In the genomic region with DNA sequence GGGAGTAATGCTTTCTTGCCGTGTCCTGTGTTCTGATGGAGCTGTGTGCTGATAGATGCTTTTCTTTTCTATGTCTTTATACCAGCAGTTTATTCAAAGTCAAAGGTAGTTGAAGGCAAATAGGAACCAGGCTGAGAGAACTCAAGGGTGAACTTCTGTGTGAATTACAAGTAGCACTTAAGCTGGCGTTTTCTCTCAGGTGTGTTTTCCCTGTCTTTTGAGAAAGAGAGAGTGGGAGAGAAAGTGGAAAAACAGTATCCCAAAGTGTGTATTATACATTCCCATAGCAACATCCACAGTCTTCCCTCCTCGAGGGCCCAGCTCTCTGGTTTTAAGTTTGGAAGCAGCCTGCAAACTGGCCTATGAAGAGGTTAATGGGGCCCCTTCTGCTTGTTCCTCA, we compare ENCODE assay signal across 8 cellular contexts. TPM values are rescaled to one million over a fixed set of nuclear protein-coding genes. Genes with fewer than 3 reads are reported as not detected.
A peak's percentile ranks its signal among the peaks of the same experiment; 100 is the strongest.
DNase-seq lines count a peak whose midpoint lies in the region; ATAC-seq, FAIRE-seq and TF ChIP-seq lines count a peak whose summit lies in the region.

No MANE protein-coding gene starts in this region.

- no peak overlapping the region for H3K27ac ChIP-seq in kidney (ENCODE audit: low read depth in 2 of 2, low read length in 2 of 2)
- H3K27ac ChIP-seq in thoracic aorta = no peak overlapping the region

- peak overlapping the region in 1 of 2 donors; percentile 89 for H3K9ac ChIP-seq in kidney (ENCODE audit: low read length in 2 of 2)

- no peaks in the 10 kb centered on the region for H3K36me3 ChIP-seq in kidney (ENCODE audit: control insufficient read depth in 1 of 2, insufficient read depth in 2 of 2, low read length in 2 of 2)
- no peaks in the 10 kb centered on the region for H3K36me3 ChIP-seq in thoracic aorta

- ATAC-seq in activated T-cell treated with anti-CD3 and anti-CD28 coated beads, Interleukin-2, amount 50 U/mL, for 72 hours (replicated peaks in 1 of 2) = no peak
- no peak for ATAC-seq in activated T-helper 17 cell treated with anti-CD3 and anti-CD28 coated beads, Interleukin-2, amount 50 U/mL, for 72 hours (replicated peaks)
- ATAC-seq in thoracic aorta (ENCODE audit: insufficient number of reproducible peaks, low FRiP score, low read depth) (no peak), GM18873 (IDR thresholded peaks at IDR 0.05; ENCODE audit: low FRiP score, unreplicated experiment) (no peak)

- H3K27ac Mint-ChIP-seq in activated T-cell treated with anti-CD3 and anti-CD28 coated beads, Interleukin-2, amount 50 U/mL, for 72 hours = peak overlapping the region; percentile 99
- H3K27ac Mint-ChIP-seq in activated T-helper 17 cell treated with anti-CD3 and anti-CD28 coated beads, Interleukin-2, amount 50 U/mL, for 72 hours = peak overlapping the region; percentile 92

- H3K27me3 Mint-ChIP-seq in activated T-cell treated with anti-CD3 and anti-CD28 coated beads, Interleukin-2, amount 50 U/mL, for 72 hours (ENCODE audit: low read depth) = no peaks in the 10 kb centered on the region
- no peaks in the 10 kb centered on the region for H3K27me3 Mint-ChIP-seq in activated T-helper 17 cell treated with anti-CD3 and anti-CD28 coated beads, Interleukin-2, amount 50 U/mL, for 72 hours

- FAIRE-seq in kidney (lab: Jason Lieb, UNC) = no peak

- H3K4me1 ChIP-seq in kidney (ENCODE audit: control insufficient read depth in 1 of 2, insufficient read depth in 1 of 2, low read depth in 1 of 2, low read length in 2 of 2) = peaks cover 13 to 16% of the 10 kb centered on the region in 2 donors
- H3K4me1 ChIP-seq in thoracic aorta (ENCODE audit: control insufficient read depth in 1 of 2, low read depth in 2 of 2) = peaks cover 10 to 32% of the 10 kb centered on the region in 2 donors

- no peak for DNase-seq in activated T-cell treated with anti-CD3 and anti-CD28 coated beads, Interleukin-2, amount 50 U/mL, for 72 hours
- DNase-seq in activated T-cell treated with anti-CD3 and anti-CD28 coated beads, Interleukin-2, amount 50 U/mL, for 1 hour = no peak
- DNase-seq in kidney (no peak), thoracic aorta (ENCODE audit: low spot score) (no peak), hippocampal formation (lab: John Stamatoyannopoulos, UW) (no peak), NCI-H748 (lab: John Stamatoyannopoulos, UW; ENCODE audit: unreplicated experiment) (no peak)

- H3K4me3 ChIP-seq in kidney (ENCODE audit: low read length in 2 of 2) = peak overlapping the region; percentile 76 to 88
- H3K4me3 ChIP-seq in thoracic aorta = peak overlapping the region; percentile 95

- peaks cover 74% of the 10 kb centered on the region for H3K4me1 Mint-ChIP-seq in activated T-cell treated with anti-CD3 and anti-CD28 coated beads, Interleukin-2, amount 50 U/mL, for 72 hours (ENCODE audit: low read depth)
- H3K4me1 Mint-ChIP-seq in activated T-helper 17 cell treated with anti-CD3 and anti-CD28 coated beads, Interleukin-2, amount 50 U/mL, for 72 hours = peaks cover 50% of the 10 kb centered on the region

- H3K9me3 ChIP-seq in kidney (ENCODE audit: control insufficient read depth in 1 of 2, low read length in 2 of 2) = no peaks in the 10 kb centered on the region
- no peaks in the 10 kb centered on the region for H3K9me3 ChIP-seq in thoracic aorta

- TF ChIP-seq CTCF in kidney (IDR thresholded peaks at IDR 0.05; ENCODE audit: borderline replicate concordance, extremely low read depth, insufficient read depth) (no peak), thoracic aorta (IDR thresholded peaks at IDR 0.05) (no peak)

- H3K27me3 ChIP-seq in thoracic aorta (replicated peaks; ENCODE audit: insufficient read depth) = no peaks in the 10 kb centered on the region

- H3K36me3 Mint-ChIP-seq in activated T-cell treated with anti-CD3 and anti-CD28 coated beads, Interleukin-2, amount 50 U/mL, for 72 hours (ENCODE audit: insufficient read depth in 2 of 2) = peaks cover 27 to 42% of the 10 kb centered on the region in 2 donors
- H3K36me3 Mint-ChIP-seq in activated T-helper 17 cell treated with anti-CD3 and anti-CD28 coated beads, Interleukin-2, amount 50 U/mL, for 72 hours (ENCODE audit: low read depth) = peaks cover 82% of the 10 kb centered on the region

- peak overlapping the region; percentile 96 to 99 for H3K4me3 Mint-ChIP-seq in activated T-cell treated with anti-CD3 and anti-CD28 coated beads, Interleukin-2, amount 50 U/mL, for 72 hours
- H3K4me3 Mint-ChIP-seq in activated T-helper 17 cell treated with anti-CD3 and anti-CD28 coated beads, Interleukin-2, amount 50 U/mL, for 72 hours = peak overlapping the region; percentile 85

- no peaks in the 10 kb centered on the region for H3K9me3 Mint-ChIP-seq in activated T-cell treated with anti-CD3 and anti-CD28 coated beads, Interleukin-2, amount 50 U/mL, for 72 hours
- no peaks in the 10 kb centered on the region for H3K9me3 Mint-ChIP-seq in activated T-helper 17 cell treated with anti-CD3 and anti-CD28 coated beads, Interleukin-2, amount 50 U/mL, for 72 hours

- intact Hi-C loops in kidney (cut with DNase I) = no loop called here

RNA-seq across cellular contexts. Expression of a gene that starts 1.5 kb away (rescaled TPM):
- 100 to 1,000 TPM; 117 to 137 TPM for total RNA-seq in activated T-cell treated with anti-CD3 and anti-CD28 coated beads, Interleukin-2, amount 50 U/mL, for 72 hours
- total RNA-seq in activated T-helper 17 cell treated with anti-CD3 and anti-CD28 coated beads, Interleukin-2, amount 50 U/mL, for 72 hours = 100 to 1,000 TPM; 129 to 170 TPM
- total RNA-seq in kidney (41.5 TPM), thoracic aorta (10 to 100 TPM; 16.8 to 34.1 TPM)
- 13.3 TPM for polyA plus RNA-seq in kidney (ENCODE audit: insufficient read depth, low read depth, low replicate concordance)
